8 cellular contexts compared by ENCODE assay signal in genomic region chr18:79680100-79680879, GRCh38. TPM values are rescaled to one million over a fixed set of nuclear protein-coding genes. Genes with fewer than 3 reads are reported as not detected.
DNase-seq lines count a peak whose midpoint lies in the region; TF ChIP-seq lines count a peak whose summit lies in the region.

No MANE protein-coding gene starts in this region.

- H3F3A ChIP-seq in GM23248 (ENCODE audit: insufficient read depth), result no peaks in the 10 kb centered on the region

- TF ChIP-seq CTCF in epithelial cell of esophagus (IDR thresholded peaks at IDR 0.05; ENCODE audit: insufficient read depth, low read depth, low read length, missing control alignments) (no peak), nephron (IDR thresholded peaks at IDR 0.05; ENCODE audit: unreplicated experiment in 3 of 3) (peak in 1 of 3 experiments; percentile 16)

- H3K9me3 ChIP-seq in GM23248 (ENCODE audit: low read depth), result no peaks in the 10 kb centered on the region

- peaks cover 23% of the 10 kb centered on the region for H3K4me1 Mint-ChIP-seq in nephron

- no peaks in the 10 kb centered on the region for H4K20me1 ChIP-seq in GM23248 (ENCODE audit: insufficient read depth)

- in situ Hi-C loops in GM23248 (cut with MboI), result no loop called here

- no peaks in the 10 kb centered on the region for H3K9me2 ChIP-seq in GM23248 (ENCODE audit: insufficient read depth)

- H3K27ac Mint-ChIP-seq in nephron, result peak overlapping the region; percentile 29 to 80 (median 75)

- H3K27me3 Mint-ChIP-seq in nephron (ENCODE audit: low read depth), result no peaks in the 10 kb centered on the region

- WGBS in GM23248 (ENCODE audit: low coverage in 1 of 2, low lambda C conversion rate in 2 of 2, missing lambda C conversion rate in 2 of 2), 2 experiments, result 6% methylated on average over 43 to 51 of the region's 54 CpGs

- no peaks in the 10 kb centered on the region for H3K36me3 ChIP-seq in GM23248 (ENCODE audit: low read depth)

- H3K4me2 ChIP-seq in GM23248 (ENCODE audit: unreplicated experiment), result peak overlapping the region; percentile 91

- peaks cover 74% of the 10 kb centered on the region for H3K79me2 ChIP-seq in GM23248 (ENCODE audit: insufficient read depth)

- H3K4me3 ChIP-seq in GM23248, result peak overlapping the region; percentile 92
- peak overlapping the region; percentile 78 for H3K4me3 ChIP-seq in epithelial cell of esophagus (ENCODE audit: low read length)

- peak overlapping the region; percentile 96 for H3K9ac ChIP-seq in GM23248

- no peaks in the 10 kb centered on the region for H3K9me3 Mint-ChIP-seq in nephron

- peaks cover 5% of the 10 kb centered on the region for H3K4me1 ChIP-seq in GM23248 (ENCODE audit: insufficient read depth)

- peak overlapping the region; percentile 83 to 91 (median 90) for H3K4me3 Mint-ChIP-seq in nephron

- H2AFZ ChIP-seq in GM23248, result peak overlapping the region; percentile 50

- peak; percentile 78 for DNase-seq in DMS53 (lab: John Stamatoyannopoulos, UW)
- DNase-seq in GM23248, result peak; percentile 87
- DNase-seq in M059J (ENCODE audit: low read depth), result peak; percentile 58
- peak; percentile 56 to 71 for DNase-seq in activated CD4-positive, alpha-beta T cell treated with anti-CD3 and anti-CD28 coated beads, Interleukin-2, amount 50 U/mL, for 48 hours
- peak; percentile 81 for DNase-seq in epithelial cell of esophagus (ENCODE audit: low read depth)
- DNase-seq in mucosa of gallbladder (ENCODE audit: low spot score), result no peak
- no peak for DNase-seq in occipital lobe (lab: John Stamatoyannopoulos, UW)

- H3K27ac ChIP-seq in GM23248, result peak overlapping the region; percentile 88

- no peaks in the 10 kb centered on the region for H3K27me3 ChIP-seq in GM23248 (replicated peaks; ENCODE audit: insufficient read depth)

- peaks cover 9% of the 10 kb centered on the region for H3K36me3 Mint-ChIP-seq in nephron (ENCODE audit: low read depth)

RNA-seq across cellular contexts. Expression of gene CTDP1, which starts 0.7 kb away (rescaled TPM):
- 21.1 and 26.0 TPM in 2 replicates for total RNA-seq in GM23248 (2014; rRNA removed; shearing (Covaris generic))
- 6.7 and 7.6 TPM in 2 replicates for polyA plus RNA-seq in GM23248 (2016; fragmentation: Nextera tagmentation; extraction: Ambion mirVana)
- 11.2 and 21.3 TPM in 2 replicates for total RNA-seq in M059J (2014; rRNA removed; shearing (Covaris generic))
- total RNA-seq in mucosa of gallbladder, result 27.3 TPM
- total RNA-seq in occipital lobe, result 14.5 TPM

Comparison
In these comparisons a context has a peak if more than half of its experiments do, and no peak if none do; other contexts are left out.
1. DNase-seq: peak in DMS53 (single experiment), GM23248 (single experiment), M059J (single experiment), activated CD4-positive, alpha-beta T cell treated with anti-CD3 and anti-CD28 coated beads, Interleukin-2, amount 50 U/mL, for 48 hours (2 of 2) and epithelial cell of esophagus (single experiment); none in mucosa of gallbladder (single experiment) and occipital lobe (single experiment).